22 cellular contexts compared by ENCODE assay signal in the genomic region with DNA sequence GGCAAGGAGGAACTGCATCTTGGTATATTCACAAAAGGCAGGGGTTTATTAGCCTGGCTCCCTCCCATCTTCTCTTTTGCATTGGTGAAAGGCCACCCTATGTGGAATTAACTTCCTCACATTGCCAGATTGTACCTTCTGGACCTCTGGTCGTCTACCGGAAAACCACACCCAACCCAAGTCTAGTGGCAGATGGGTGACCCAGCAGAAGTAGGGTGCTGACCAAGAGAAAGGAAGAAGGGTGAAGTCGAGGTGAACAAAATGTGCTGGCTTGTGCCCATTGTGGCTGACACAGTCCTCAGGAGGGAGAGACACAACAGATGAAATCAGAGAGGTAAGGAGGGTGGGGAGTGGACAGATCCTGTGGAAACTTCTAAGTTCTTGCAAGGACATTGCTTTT.
"Had no signal": no experiment of that assay in that cellular context is flagged by ENCODE, and none has a peak within 500 bp of the region (broad histone marks: within the 10 kb centered on the region; RNA-seq: fewer than 3 reads in every experiment).

No MANE protein-coding gene starts in this region.

- H3K4me3 Mint-ChIP-seq: IgD-negative memory B cell, T-helper 17 cell had no signal

- DNase-seq: NCI-H1092 treated with DMSO at 0.1 percent for 48 hours; NCI-H1436; NCI-H187; NCI-H2029; NCI-H2081 treated with DMSO at 0.1 percent for 48 hours; NCI-H2171; NCI-H226; NCI-H446; NCI-H510A; NCI-H524 treated with DMSO at 0.1 percent for 48 hours; NCI-H69; NCI-H774; NK-92 treated with Interleukin-12 subunit alpha and Interleukin-12 subunit beta, amount 100 ng/mL, for 24 hours; PC-9; Peyer's patch; SHP77; SK-N-SH; T-helper 1 cell; T-helper 17 cell had no signal

- H3K27me3 ChIP-seq: Peyer's patch had no signal

- H3K36me3 ChIP-seq: Peyer's patch had no signal

- H3K4me3 ChIP-seq: K562, PC-9, Peyer's patch had no signal

- H3K27ac Mint-ChIP-seq: IgD-negative memory B cell, T-helper 17 cell had no signal

- H3K4me2 ChIP-seq: PC-9, SK-N-SH had no signal

- H3K9me3 ChIP-seq: Peyer's patch, SK-N-SH had no signal

- H3K27ac ChIP-seq: HL-60, PC-9, Peyer's patch had no signal

- H2AFZ ChIP-seq: PC-9 had no signal

- H3K9me2 ChIP-seq: SK-N-SH had no signal

- H3K36me3 Mint-ChIP-seq: IgD-negative memory B cell had no signal

- ATAC-seq: K562, T-helper 17 cell had no signal

- H3K4me1 ChIP-seq: Peyer's patch had no signal

- H3K9ac ChIP-seq: SK-N-SH had no signal

- H3K4me1 Mint-ChIP-seq: IgD-negative memory B cell, T-helper 17 cell had no signal
